In genomic region chr11:17734418-17734911, GRCh38 we compare ENCODE assay signal across 8 cellular contexts. TPM values are rescaled to one million over a fixed set of nuclear protein-coding genes. Genes with fewer than 3 reads are reported as not detected.
DNase-seq lines count a peak whose midpoint lies in the region; ATAC-seq and TF ChIP-seq lines count a peak whose summit lies in the region.

TSS of gene KCNC1 (plus strand) at chr11:17734781. CDS start at chr11:17736003, 1,222 bp downstream.

- no peak within 1 kb of the TSS for H3K27ac Mint-ChIP-seq in activated naive CD4-positive, alpha-beta T cell treated with anti-CD3 and anti-CD28 coated beads for 36 hours
- no peak within 1 kb of the TSS for H3K27ac Mint-ChIP-seq in type B pancreatic cell

- CTCF ChIA-PET in activated naive CD4-positive, alpha-beta T cell treated with anti-CD3 and anti-CD28 coated beads for 36 hours (lab: Charles Lee) = interaction anchor here (1.1 to 3.0 kb wide), 3 partner anchors 111 to 248 kb away, joined by 3 to 15 read pairs (median 6); no protein-coding TSS in a partner anchor

- no peaks in the 10 kb centered on the region for H3K9me3 ChIP-seq in right lobe of liver

- H3K36me3 ChIP-seq in right lobe of liver = no peaks in the 10 kb centered on the region

- H3K27ac ChIP-seq in cingulate gyrus (ENCODE audit: low read depth, low read length) (peak within 1 kb of the TSS; percentile 19), right lobe of liver (no peak within 1 kb of the TSS)

- no peak for TF ChIP-seq POLR2A in right lobe of liver (IDR thresholded peaks at IDR 0.05)

- H3K4me3 Mint-ChIP-seq in activated naive CD4-positive, alpha-beta T cell treated with anti-CD3 and anti-CD28 coated beads for 36 hours = peak within 1 kb of the TSS; percentile 21
- peak within 1 kb of the TSS; percentile 79 for H3K4me3 Mint-ChIP-seq in type B pancreatic cell

- no peak for TF ChIP-seq CTCF in right lobe of liver (IDR thresholded peaks at IDR 0.05)
- TF ChIP-seq CTCF in type B pancreatic cell (conservative IDR thresholded peaks at IDR 0.05) = no peak

- DNase-seq in activated naive CD4-positive, alpha-beta T cell treated with anti-CD3 and anti-CD28 coated beads for 36 hours = no peak
- no peak for DNase-seq in activated naive CD4-positive, alpha-beta T cell treated with Interleukin-2 at 50 U/mL for 16 hours
- DNase-seq in NCI-H510A (lab: John Stamatoyannopoulos, UW) = peak; percentile 63
- peak in 1 of 3 donors; percentile 37 for DNase-seq in right lobe of liver
- DNase-seq in type B pancreatic cell (ENCODE audit: extremely low spot score, unreplicated experiment) = no peak
- no peak for DNase-seq in NOMO-1 (lab: John Stamatoyannopoulos, UW; ENCODE audit: unreplicated experiment in 2 of 2)

- H3K36me3 Mint-ChIP-seq in activated naive CD4-positive, alpha-beta T cell treated with anti-CD3 and anti-CD28 coated beads for 36 hours (ENCODE audit: low read depth) = no peaks in the 10 kb centered on the region
- no peaks in the 10 kb centered on the region for H3K36me3 Mint-ChIP-seq in type B pancreatic cell

- peaks cover 57% of the 10 kb centered on the region for H3K27me3 Mint-ChIP-seq in activated naive CD4-positive, alpha-beta T cell treated with anti-CD3 and anti-CD28 coated beads for 36 hours (ENCODE audit: low read depth)
- H3K27me3 Mint-ChIP-seq in type B pancreatic cell = peaks cover 50% of the 10 kb centered on the region

- ATAC-seq in right lobe of liver = peak; percentile 10 to 43 (median 36)
- ATAC-seq in HG03520 (IDR thresholded peaks at IDR 0.05; ENCODE audit: unreplicated experiment) = no peak

- H3K4me3 ChIP-seq in right lobe of liver = peak within 1 kb of the TSS in 2 of 3 donors; percentile 28 to 46

- H3K4me1 ChIP-seq in right lobe of liver = peaks cover 0 to 15% (median 3%) of the 10 kb centered on the region in 4 donors

- H3K4me1 Mint-ChIP-seq in activated naive CD4-positive, alpha-beta T cell treated with anti-CD3 and anti-CD28 coated beads for 36 hours (ENCODE audit: low read depth) = peaks cover 7% of the 10 kb centered on the region
- peaks cover 5% of the 10 kb centered on the region for H3K4me1 Mint-ChIP-seq in type B pancreatic cell (ENCODE audit: unreplicated experiment)

- no CpG with 5 or more reads among the region's 66 CpGs for WGBS in right lobe of liver (ENCODE audit: insufficient coverage, low coverage, low lambda C conversion rate, missing lambda C conversion rate)

- intact Hi-C loops in activated naive CD4-positive, alpha-beta T cell treated with anti-CD3 and anti-CD28 coated beads for 36 hours (cut with micrococcal nuclease) = loop anchor here (10.0 kb wide), 2 partner anchors 350 to 360 kb away; partner anchors contain the start of gene KCNJ11
- intact Hi-C loops in right lobe of liver (cut with DNase I) = no loop called here

- peaks cover 0 to 12% of the 10 kb centered on the region in 2 donors for H3K27me3 ChIP-seq in right lobe of liver

- no peaks in the 10 kb centered on the region for H3K9me3 Mint-ChIP-seq in activated naive CD4-positive, alpha-beta T cell treated with anti-CD3 and anti-CD28 coated beads for 36 hours
- H3K9me3 Mint-ChIP-seq in type B pancreatic cell = no peaks in the 10 kb centered on the region

RNA-seq across cellular contexts. Expression of gene KCNC1, which starts in this region (rescaled TPM):
- not detected for total RNA-seq in activated naive CD4-positive, alpha-beta T cell treated with anti-CD3 and anti-CD28 coated beads for 36 hours
- not detected for total RNA-seq in right lobe of liver
- 1.8 and 2.8 TPM in 2 replicates for total RNA-seq in type B pancreatic cell (ENCODE audit: low replicate concordance)

Comparison
In these comparisons a context has a peak if more than half of its experiments do, and no peak if none do; other contexts are left out.
1. Peak in ATAC-seq and H3K4me3 ChIP-seq in right lobe of liver; RNA of the gene not detected or under 1 TPM.